In the genomic region with DNA sequence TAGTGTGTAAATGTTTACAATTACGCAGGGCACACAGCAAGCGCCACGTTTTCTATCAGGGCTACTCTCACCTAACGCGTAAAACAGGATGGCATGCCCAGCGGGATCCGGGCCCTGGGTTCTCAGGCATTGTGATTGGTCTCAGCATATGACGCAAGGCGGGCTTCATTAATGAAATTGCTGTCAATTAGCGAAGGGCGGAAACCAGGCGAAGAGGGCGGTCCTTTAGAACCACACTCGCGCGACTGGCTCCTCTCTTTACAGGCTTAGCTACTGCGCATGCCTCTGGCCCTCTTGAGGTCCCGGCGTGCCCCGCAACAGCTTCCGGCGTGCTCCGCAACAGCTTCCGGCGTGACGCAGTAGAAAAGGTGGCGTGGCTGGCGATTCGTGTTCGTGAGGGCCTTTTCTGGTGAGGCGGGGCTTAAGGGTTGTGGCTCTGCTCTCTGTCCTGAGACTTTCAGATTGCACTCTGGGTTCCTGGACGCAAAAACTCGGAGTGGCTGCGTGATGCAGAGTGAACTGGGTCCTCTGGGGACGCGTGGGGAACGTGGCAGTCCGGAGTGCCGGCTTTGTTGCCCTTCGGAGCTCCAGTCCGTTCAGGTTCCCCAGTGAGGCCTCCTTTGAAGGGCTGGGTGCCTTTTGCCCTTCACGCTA, we compare ENCODE assay signal across 1 cellular context.
A peak's percentile ranks its signal among the peaks of the same experiment; 100 is the strongest.
TF ChIP-seq lines count a peak whose summit lies in the region.

No MANE protein-coding gene starts in this region.

TF ChIP-seq in endothelial cell of umbilical vein, 7 proteins besides CTCF, POLR2A, EP300 and RAD21:
- TF ChIP-seq MYC (IDR thresholded peaks at IDR 0.05; ENCODE audit: low read depth, low read length) (no peak), MAX (IDR thresholded peaks at IDR 0.05; ENCODE audit: insufficient read depth, insufficient read length) (peak; percentile 33)
